In genomic region chr20:24406251-24406650, GRCh38 we compare ENCODE assay signal across 18 cellular contexts.
"Had no signal": no experiment of that assay in that cellular context is flagged by ENCODE, and none has a peak within 500 bp of the region (broad histone marks: within the 10 kb centered on the region; RNA-seq: fewer than 3 reads in every experiment).

No MANE protein-coding gene starts in this region.

- H3K4me3 Mint-ChIP-seq: activated CD4-positive, alpha-beta memory T cell treated with anti-CD3 and anti-CD28 coated beads, Interleukin-2, amount 10 ng/mL, durations not matched to agents 7 days and 5 days; brain; central memory CD8-positive, alpha-beta T cell; effector memory CD8-positive, alpha-beta T cell; neural crest cell; stimulated activated naive B cell treated with anti-CD40 and anti-IgM and Interleukin-4, amounts not matched to agents 10 μg/mL and 1 μg/mL and 100 μg/mL, for 72 hours; WTC11 had no signal

- H3K27ac Mint-ChIP-seq: activated CD4-positive, alpha-beta memory T cell treated with anti-CD3 and anti-CD28 coated beads, Interleukin-2, amount 10 ng/mL, durations not matched to agents 7 days and 5 days; brain; effector memory CD8-positive, alpha-beta T cell; WTC11 had no signal

- H3K4me3 ChIP-seq: hepatocyte, SJSA1, spleen, suprapubic skin, upper lobe of left lung had no signal

- H3K4me1 ChIP-seq: SJSA1, spleen, suprapubic skin had no signal

- H2AFZ ChIP-seq: hepatocyte had no signal

- H3K4me2 ChIP-seq: hepatocyte had no signal

- H3K9me3 ChIP-seq: SJSA1, suprapubic skin, upper lobe of left lung had no signal

- H3K36me3 ChIP-seq: SJSA1, spleen, suprapubic skin, upper lobe of left lung had no signal

- H3K9me3 Mint-ChIP-seq: activated CD4-positive, alpha-beta memory T cell treated with anti-CD3 and anti-CD28 coated beads, Interleukin-2, amount 10 ng/mL, durations not matched to agents 7 days and 5 days; central memory CD8-positive, alpha-beta T cell; effector memory CD8-positive, alpha-beta T cell; neural crest cell; stimulated activated naive B cell treated with anti-CD40 and anti-IgM and Interleukin-4, amounts not matched to agents 10 μg/mL and 1 μg/mL and 100 μg/mL, for 72 hours; WTC11 had no signal

- ATAC-seq: effector memory CD8-positive, alpha-beta T cell; left ventricle myocardium superior; WTC11 had no signal

- H3K79me2 ChIP-seq: hepatocyte had no signal

- H3K4me1 Mint-ChIP-seq: brain; central memory CD8-positive, alpha-beta T cell; neural crest cell; WTC11 had no signal

- H3K27ac ChIP-seq: hepatocyte, SJSA1, spleen, suprapubic skin, upper lobe of left lung had no signal

- H3K27me3 ChIP-seq: hepatocyte, SJSA1, suprapubic skin, upper lobe of left lung had no signal

- DNase-seq: activated CD4-positive, alpha-beta memory T cell treated with anti-CD3 and anti-CD28 coated beads, Interleukin-2, amount 10 ng/mL, durations not matched to agents 7 days and 5 days; activated CD8-positive, alpha-beta memory T cell treated with anti-CD3 and anti-CD28 coated beads, Interleukin-2, amount 50 U/mL, for 48 hours; activated effector memory CD4-positive, alpha-beta T cell treated with anti-CD3 and anti-CD28 coated beads, Interleukin-2, amount 50 U/mL, for 16 hours; amygdala; effector memory CD8-positive, alpha-beta T cell; left ventricle myocardium superior; mesendoderm; spleen; stimulated activated CD4-positive, alpha-beta T cell treated with anti-CD3 and anti-CD28 coated beads, Interleukin-1b, Interleukin-23, amount 100 ng/mL, for 48 hours; stimulated activated naive B cell treated with anti-CD40 and anti-IgM and Interleukin-4, amounts not matched to agents 10 μg/mL and 1 μg/mL and 100 μg/mL, for 72 hours; upper lobe of left lung had no signal

- H3K36me3 Mint-ChIP-seq: brain; stimulated activated naive B cell treated with anti-CD40 and anti-IgM and Interleukin-4, amounts not matched to agents 10 μg/mL and 1 μg/mL and 100 μg/mL, for 72 hours; WTC11 had no signal
